ENCODE assay signal across 8 cellular contexts in the genomic region with DNA sequence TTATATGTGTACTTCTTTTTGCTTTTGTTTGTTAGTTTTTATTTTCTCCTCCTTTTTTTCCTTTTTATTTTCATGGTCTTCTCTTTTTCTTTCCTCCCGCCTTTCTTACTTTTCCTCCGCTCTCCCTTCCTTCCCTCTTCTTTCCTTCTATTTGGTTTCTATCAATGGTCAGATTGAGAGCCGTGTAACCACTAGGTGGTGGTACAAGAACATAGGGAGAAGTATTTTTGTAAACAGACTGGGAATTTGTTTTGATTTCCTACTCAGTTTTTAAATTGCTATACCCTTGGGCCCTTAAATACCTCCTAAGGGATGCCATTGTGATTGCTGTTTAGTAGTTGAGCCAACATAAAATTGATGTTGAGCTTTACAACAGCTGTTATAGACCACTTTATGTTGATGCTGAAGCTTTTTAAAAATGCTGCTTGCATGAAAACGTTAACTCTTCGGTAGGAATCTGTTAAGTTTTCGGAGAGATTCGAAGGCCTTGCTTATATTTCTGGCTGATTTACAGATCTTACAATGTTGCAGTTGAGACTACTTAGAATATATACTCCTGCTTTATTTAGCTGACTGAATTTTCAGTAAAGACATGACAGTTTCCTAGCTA.
A peak's percentile ranks its signal among the peaks of the same experiment; 100 is the strongest.
DNase-seq lines count a peak whose midpoint lies in the region; ATAC-seq and TF ChIP-seq lines count a peak whose summit lies in the region.

No MANE protein-coding gene starts in this region.

- H3K79me2 ChIP-seq in DOHH2 (ENCODE audit: control insufficient read depth, low read length) = no peaks in the 10 kb centered on the region

- peaks cover 17% of the 10 kb centered on the region for H3K4me1 Mint-ChIP-seq in osteocyte (ENCODE audit: unreplicated experiment)

- no peak overlapping the region for H3K27ac ChIP-seq in DOHH2 (ENCODE audit: low read depth, low read length)
- no peak overlapping the region for H3K27ac ChIP-seq in esophagus squamous epithelium

- TF ChIP-seq POLR2A in esophagus squamous epithelium (IDR thresholded peaks at IDR 0.05) = no peak

- WGBS in esophagus squamous epithelium, 2 donors = 62% methylated on average over 7 of the region's 7 CpGs

- H3K27ac Mint-ChIP-seq in osteocyte (ENCODE audit: unreplicated experiment) = no peak overlapping the region

- intact Hi-C loops in esophagus squamous epithelium (cut with DNase I) = no loop called here

- no peaks in the 10 kb centered on the region for H3K36me3 ChIP-seq in DOHH2 (ENCODE audit: control insufficient read depth, low read length)
- H3K36me3 ChIP-seq in esophagus squamous epithelium = no peaks in the 10 kb centered on the region

- no peaks in the 10 kb centered on the region for H3F3A ChIP-seq in DOHH2 (ENCODE audit: control insufficient read depth, insufficient read depth)

- H3K9me3 ChIP-seq in DOHH2 (ENCODE audit: control insufficient read depth, insufficient read depth, low read length) (no peaks in the 10 kb centered on the region), esophagus squamous epithelium (no peaks in the 10 kb centered on the region)

- no peak overlapping the region for H3K4me2 ChIP-seq in DOHH2 (ENCODE audit: low read length)

- no peaks in the 10 kb centered on the region for H3K27me3 Mint-ChIP-seq in osteocyte (ENCODE audit: unreplicated experiment)

- H3K4me1 ChIP-seq in DOHH2 (ENCODE audit: control insufficient read depth, low read length) = no peaks in the 10 kb centered on the region
- H3K4me1 ChIP-seq in esophagus squamous epithelium = peaks cover 7 to 23% (median 7%) of the 10 kb centered on the region in 3 donors

- DNase-seq in A172 (ENCODE audit: low spot score) (peak; percentile 61), NCI-H128 (lab: John Stamatoyannopoulos, UW; ENCODE audit: unreplicated experiment) (peak; percentile 53), SW480 (ENCODE audit: low spot score) (peak; percentile 44), esophagus squamous epithelium (lab: John Stamatoyannopoulos, UW) (no peak), osteocyte (ENCODE audit: extremely low spot score, unreplicated experiment) (no peak)
- DNase-seq in effector CD4-positive, alpha-beta T cell = no peak

- no peaks in the 10 kb centered on the region for H3K9me3 Mint-ChIP-seq in osteocyte (ENCODE audit: unreplicated experiment)

- H3K4me3 ChIP-seq in DOHH2 (ENCODE audit: low read length) = no peak overlapping the region
- no peak overlapping the region for H3K4me3 ChIP-seq in esophagus squamous epithelium

- H4K20me1 ChIP-seq in DOHH2 (ENCODE audit: control insufficient read depth, insufficient read depth, low read depth, low read length) = no peaks in the 10 kb centered on the region

- ATAC-seq in GM21717 (IDR thresholded peaks at IDR 0.05; ENCODE audit: unreplicated experiment) = no peak

- TF ChIP-seq CTCF in DOHH2 (IDR thresholded peaks at IDR 0.05; ENCODE audit: low read depth, low read length, poor library complexity, severe bottlenecking) = peak; percentile 73
- peak in 5 of 6 experiments; percentile 28 to 70 (median 53) for TF ChIP-seq CTCF in esophagus squamous epithelium (IDR thresholded peaks at IDR 0.05)
- TF ChIP-seq CTCF in osteocyte (IDR thresholded peaks at IDR 0.05) = peak; percentile 88

- H3K27me3 ChIP-seq in DOHH2 (ENCODE audit: control insufficient read depth, low read length) (no peaks in the 10 kb centered on the region), esophagus squamous epithelium (no peaks in the 10 kb centered on the region)

- H3K36me3 Mint-ChIP-seq in osteocyte (ENCODE audit: unreplicated experiment) = no peaks in the 10 kb centered on the region

- H3K4me3 Mint-ChIP-seq in osteocyte (ENCODE audit: unreplicated experiment) = no peak overlapping the region

- no peaks in the 10 kb centered on the region for H3K9me2 ChIP-seq in DOHH2 (replicated peaks; ENCODE audit: control insufficient read depth, low read length)

Comparison
In these comparisons a context has a peak if more than half of its experiments do, and no peak if none do; other contexts are left out.
1. DNase-seq: peak in A172 (single experiment), NCI-H128 (single experiment) and SW480 (single experiment); none in esophagus squamous epithelium (single experiment), osteocyte (single experiment) and effector CD4-positive, alpha-beta T cell (single experiment).
2. Peak in every context shown above with its lines, with median percentiles within 50 percentile points of each other: CTCF ChIP-seq.